ENCODE assay signal across 1 cellular context in the genomic region with DNA sequence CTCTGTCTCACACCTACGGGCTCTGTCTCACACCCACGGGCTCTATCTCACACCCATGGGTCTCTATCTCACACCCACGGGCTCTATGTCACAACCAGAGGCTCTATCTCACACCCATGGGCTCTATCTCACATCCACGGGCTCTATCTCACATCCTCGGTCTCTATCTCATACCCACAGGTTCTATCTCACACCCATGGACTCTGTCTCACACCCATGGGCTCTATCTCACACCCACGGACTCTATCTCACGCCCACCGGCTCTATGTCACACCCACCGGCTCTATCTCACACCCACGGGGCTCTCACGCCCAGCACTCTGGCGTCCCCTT.
TF ChIP-seq lines count a peak whose summit lies in the region.

No MANE protein-coding gene starts in this region.

TF ChIP-seq in HepG2, 621 proteins besides CTCF, POLR2A, EP300 and RAD21:
- TF ChIP-seq, protein P1, sequence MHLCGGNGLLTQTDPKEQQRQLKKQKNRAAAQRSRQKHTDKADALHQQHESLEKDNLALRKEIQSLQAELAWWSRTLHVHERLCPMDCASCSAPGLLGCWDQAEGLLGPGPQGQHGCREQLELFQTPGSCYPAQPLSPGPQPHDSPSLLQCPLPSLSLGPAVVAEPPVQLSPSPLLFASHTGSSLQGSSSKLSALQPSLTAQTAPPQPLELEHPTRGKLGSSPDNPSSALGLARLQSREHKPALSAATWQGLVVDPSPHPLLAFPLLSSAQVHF (CRISPR knock-in tag; IDR thresholded peaks at IDR 0.05): no peak
- TF ChIP-seq, protein P2, sequence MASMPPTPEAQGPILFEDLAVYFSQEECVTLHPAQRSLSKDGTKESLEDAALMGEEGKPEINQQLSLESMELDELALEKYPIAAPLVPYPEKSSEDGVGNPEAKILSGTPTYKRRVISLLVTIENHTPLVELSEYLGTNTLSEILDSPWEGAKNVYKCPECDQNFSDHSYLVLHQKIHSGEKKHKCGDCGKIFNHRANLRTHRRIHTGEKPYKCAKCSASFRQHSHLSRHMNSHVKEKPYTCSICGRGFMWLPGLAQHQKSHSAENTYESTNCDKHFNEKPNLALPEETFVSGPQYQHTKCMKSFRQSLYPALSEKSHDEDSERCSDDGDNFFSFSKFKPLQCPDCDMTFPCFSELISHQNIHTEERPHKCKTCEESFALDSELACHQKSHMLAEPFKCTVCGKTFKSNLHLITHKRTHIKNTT (CRISPR knock-in tag; IDR thresholded peaks at IDR 0.05): no peak
- TF ChIP-seq SYNCRIP (IDR thresholded peaks at IDR 0.05; ENCODE audit: insufficient read depth, low read depth, low read length) (no peak), RCOR2 (CRISPR knock-in tag; IDR thresholded peaks at IDR 0.05) (no peak), TOE1 (CRISPR knock-in tag; IDR thresholded peaks at IDR 0.05) (no peak), NFATC3 (CRISPR knock-in tag; IDR thresholded peaks at IDR 0.05) (no peak), ERF (CRISPR knock-in tag; IDR thresholded peaks at IDR 0.05) (no peak), ATM (IDR thresholded peaks at IDR 0.05; ENCODE audit: borderline replicate concordance) (no peak), ZSCAN29 (CRISPR knock-in tag; conservative IDR thresholded peaks at IDR 0.05) (no peak), RBM39 (IDR thresholded peaks at IDR 0.05; ENCODE audit: low read depth, low read length, poor library complexity, severe bottlenecking) (no peak), TCF7L2 (IDR thresholded peaks at IDR 0.05; ENCODE audit: low read depth, low read length) (no peak)
- TF ChIP-seq, protein P3, sequence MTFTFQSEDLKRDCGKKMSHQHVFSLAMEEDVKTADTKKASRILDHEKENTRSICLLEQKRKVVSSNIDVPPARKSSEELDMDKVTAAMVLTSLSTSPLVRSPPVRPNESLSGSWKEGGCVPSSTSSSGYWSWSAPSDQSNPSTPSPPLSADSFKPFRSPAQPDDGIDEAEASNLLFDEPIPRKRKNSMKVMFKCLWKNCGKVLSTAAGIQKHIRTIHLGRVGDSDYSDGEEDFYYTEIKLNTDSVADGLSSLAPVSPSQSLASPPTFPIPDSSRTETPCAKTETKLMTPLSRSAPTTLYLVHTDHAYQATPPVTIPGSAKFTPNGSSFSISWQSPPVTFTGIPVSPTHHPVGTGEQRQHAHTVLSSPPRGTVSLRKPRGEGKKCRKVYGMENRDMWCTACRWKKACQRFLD (CRISPR knock-in tag; IDR thresholded peaks at IDR 0.05; ENCODE audit: borderline replicate concordance): no peak
